13 cellular contexts compared by ENCODE assay signal in the genomic region with DNA sequence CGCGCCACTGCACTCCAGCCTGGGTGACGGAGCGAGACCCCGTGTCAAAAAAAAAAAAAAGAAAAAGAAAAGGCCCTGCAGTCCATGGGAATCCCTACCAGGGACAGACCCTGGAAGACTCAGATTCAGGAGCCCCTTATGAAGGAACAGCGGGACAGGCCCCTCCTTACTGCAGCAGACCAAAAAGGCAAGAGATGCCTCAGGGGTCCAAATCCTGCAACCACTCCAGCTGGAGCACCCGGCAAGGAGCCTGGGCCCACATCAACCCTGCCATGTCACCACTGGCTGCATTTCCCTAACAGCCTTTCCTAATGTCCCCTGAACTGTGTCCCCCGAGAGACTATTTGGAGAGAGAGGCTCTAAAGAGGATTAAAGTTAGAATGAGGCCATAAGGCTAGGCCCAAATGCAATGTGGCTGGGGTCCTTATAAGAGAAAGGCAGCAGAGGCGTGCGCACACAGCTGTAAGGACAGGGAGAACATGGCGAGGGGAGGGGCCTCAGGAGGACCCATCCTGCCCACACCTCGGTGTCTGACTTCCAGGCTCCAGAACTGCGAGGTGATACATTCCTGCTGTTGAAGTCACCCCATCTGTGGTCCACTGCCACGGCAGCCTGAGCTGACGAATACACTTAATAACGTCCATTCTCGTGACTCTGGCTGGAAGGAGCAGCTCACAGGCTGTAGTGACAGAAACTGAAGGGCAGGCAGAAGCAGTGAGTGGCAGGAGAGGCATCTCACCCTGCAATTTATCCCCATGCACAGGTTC.
DNase-seq lines count a peak whose midpoint lies in the region; ATAC-seq lines count a peak whose summit lies in the region.
"Had no signal": no experiment of that assay in that cellular context is flagged by ENCODE, and none has a peak within 500 bp of the region (broad histone marks: within the 10 kb centered on the region; RNA-seq: fewer than 3 reads in every experiment).

No MANE protein-coding gene starts in this region.

- DNase-seq in Right ventricle myocardium superior = no peak
- no peak for DNase-seq in cardiac septum (ENCODE audit: low spot score)
- peak; percentile 14 for DNase-seq in amniotic stem cell (lab: John Stamatoyannopoulos, UW)
- peak; percentile 72 for DNase-seq in islet precursor cell
- no peak for DNase-seq in stimulated activated CD4-positive, alpha-beta T cell treated with anti-CD3 and anti-CD28 coated beads, Interleukin-2, amount 100 ng/mL, for 24 hours
- DNase-seq in kidney glomerular epithelial cell (lab: John Stamatoyannopoulos, UW) = no peak
- DNase-seq in activated T-cell treated with anti-CD3 and anti-CD28 coated beads, Interleukin-2, amount 50 U/mL, for 1 hour = no peak
- DNase-seq: activated CD8-positive, alpha-beta memory T cell treated with anti-CD3 and anti-CD28 coated beads for 24 hours; BE2C; hippocampal formation; NCI-H187 had no signal

- ATAC-seq in Right ventricle myocardium superior (ENCODE audit: poor library complexity) = peak; percentile 7
- no peak for ATAC-seq in HG03469 (IDR thresholded peaks at IDR 0.05; ENCODE audit: unreplicated experiment)
- ATAC-seq: GM23338 had no signal

- intact Hi-C loops in Right ventricle myocardium superior (cut with DNase I) = no loop called here
- intact Hi-C loops in cardiac septum (cut with DNase I) = loop anchor here (5.0 kb wide), 1 partner anchor 77 kb away; a partner anchor contains a TSS

Comparison
In these comparisons a context has a peak if more than half of its experiments do, and no peak if none do; other contexts are left out.
1. DNase-seq: peak in amniotic stem cell (single experiment) and islet precursor cell (single experiment); none in Right ventricle myocardium superior (single experiment), cardiac septum (single experiment), stimulated activated CD4-positive, alpha-beta T cell treated with anti-CD3 and anti-CD28 coated beads, Interleukin-2, amount 100 ng/mL, for 24 hours (0 of 2), kidney glomerular epithelial cell (single experiment) and activated T-cell treated with anti-CD3 and anti-CD28 coated beads, Interleukin-2, amount 50 U/mL, for 1 hour (single experiment).